ENCODE assay signal across 1 cellular context in the genomic region with DNA sequence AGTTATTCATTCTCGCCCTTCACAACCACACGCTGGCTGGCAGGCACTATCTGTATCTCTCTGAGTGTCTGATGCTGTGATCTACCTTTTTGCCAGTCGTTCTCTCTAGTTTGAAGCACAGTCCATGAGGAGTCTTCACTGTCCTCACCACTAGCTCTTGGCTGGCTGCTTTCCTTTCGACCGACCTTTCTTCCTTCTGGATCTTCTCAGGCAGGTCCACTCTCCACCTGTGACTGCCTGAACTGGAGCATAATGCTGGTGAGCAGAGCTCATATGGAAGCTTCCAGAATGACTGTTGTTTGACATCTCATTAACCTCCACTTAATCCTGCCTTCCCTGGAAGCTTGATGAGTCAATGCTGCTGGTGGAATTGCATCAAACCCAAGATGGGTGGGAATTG.
TF ChIP-seq lines count a peak whose summit lies in the region.

No MANE protein-coding gene starts in this region.

TF ChIP-seq in HEK293T, 16 proteins besides CTCF, POLR2A, EP300 and RAD21 (continued from another document):
- no peak for TF ChIP-seq LEF1 (IDR thresholded peaks at IDR 0.05; ENCODE audit: borderline replicate concordance)
TF ChIP-seq in HEK293T: peak in this region for 0.
